In the genomic region with DNA sequence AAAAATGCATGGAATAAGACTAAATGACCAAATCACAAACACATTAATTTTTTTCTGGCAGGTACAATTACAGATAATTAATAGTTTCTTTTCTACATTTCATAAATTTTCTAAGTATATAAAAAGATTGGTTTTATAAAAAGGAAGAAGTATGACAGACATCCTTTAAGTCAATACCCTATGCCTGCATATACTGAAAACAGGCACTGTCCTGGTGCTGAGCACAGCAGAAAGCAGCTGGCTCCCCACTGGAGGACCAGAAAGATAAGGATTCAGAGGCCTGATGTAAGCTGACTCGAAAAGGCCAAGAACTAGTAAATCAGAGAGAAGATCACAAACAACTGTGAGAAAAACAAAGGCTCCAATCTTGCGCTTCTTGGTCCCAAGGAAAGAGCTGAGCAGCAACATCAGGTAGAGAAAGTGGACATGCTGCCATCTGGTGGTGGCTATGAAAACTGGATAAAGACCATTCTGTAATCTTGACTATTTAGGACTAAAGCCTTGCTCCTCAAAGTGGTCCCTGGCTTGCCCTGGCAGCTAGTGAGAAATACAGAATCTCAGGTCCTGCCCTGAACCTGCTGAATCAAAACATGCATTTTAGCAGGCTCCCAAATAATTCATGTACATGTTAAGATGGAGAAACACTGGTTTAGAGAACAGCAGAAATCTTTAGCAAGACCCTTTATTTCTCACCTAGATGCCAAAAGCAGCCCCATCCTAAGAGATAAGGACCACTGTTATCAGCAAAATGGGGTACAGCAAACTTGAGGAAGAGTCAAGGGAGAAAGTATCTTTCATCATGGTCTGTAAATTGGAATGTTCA, we compare ENCODE assay signal across 9 cellular contexts.
DNase-seq lines count a peak whose midpoint lies in the region; ATAC-seq, FAIRE-seq and TF ChIP-seq lines count a peak whose summit lies in the region.
"Had no signal": no experiment of that assay in that cellular context is flagged by ENCODE, and none has a peak within 500 bp of the region (broad histone marks: within the 10 kb centered on the region; RNA-seq: fewer than 3 reads in every experiment).

No MANE protein-coding gene starts in this region.

- H3K4me3 ChIP-seq in CD8-positive, alpha-beta memory T cell (ENCODE audit: low read length), result no peak overlapping the region
- H3K4me3 ChIP-seq in mucosa of descending colon, result no peak overlapping the region

- H3K27me3 Mint-ChIP-seq in CD8-positive, alpha-beta memory T cell, result no peaks in the 10 kb centered on the region
- H3K27me3 Mint-ChIP-seq in activated CD4-positive, alpha-beta memory T cell treated with anti-CD3 and anti-CD28 coated beads, Interleukin-2, amount 10 ng/mL, durations not matched to agents 7 days and 5 days, result peaks cover 3% of the 10 kb centered on the region
- H3K27me3 Mint-ChIP-seq in endothelial cell (ENCODE audit: unreplicated experiment), result no peaks in the 10 kb centered on the region
- H3K27me3 Mint-ChIP-seq in stimulated activated naive CD8-positive, alpha-beta T cell treated with anti-CD3 and anti-CD28 coated beads, Interleukin-15, amount 100 ng/mL, for 72 hours, result no peaks in the 10 kb centered on the region
- H3K27me3 Mint-ChIP-seq: activated naive CD4-positive, alpha-beta T cell treated with anti-CD3 and anti-CD28 coated beads, Interleukin-2, amount 50 U/mL, for 24 hours had no signal

- peak; percentile 94 for FAIRE-seq in GM19239 (lab: Jason Lieb, UNC)

- peaks cover 13% of the 10 kb centered on the region for H3K4me1 ChIP-seq in CD8-positive, alpha-beta memory T cell (ENCODE audit: insufficient read depth, low read length)
- no peaks in the 10 kb centered on the region for H3K4me1 ChIP-seq in mucosa of descending colon (ENCODE audit: low read depth)

- H3K27ac Mint-ChIP-seq in CD8-positive, alpha-beta memory T cell, result peak overlapping the region; percentile 60 to 95 (median 81)
- H3K27ac Mint-ChIP-seq in activated CD4-positive, alpha-beta memory T cell treated with anti-CD3 and anti-CD28 coated beads, Interleukin-2, amount 10 ng/mL, durations not matched to agents 7 days and 5 days, result no peak overlapping the region
- no peak overlapping the region for H3K27ac Mint-ChIP-seq in endothelial cell (ENCODE audit: unreplicated experiment)
- no peak overlapping the region for H3K27ac Mint-ChIP-seq in stimulated activated naive CD8-positive, alpha-beta T cell treated with anti-CD3 and anti-CD28 coated beads, Interleukin-15, amount 100 ng/mL, for 72 hours
- H3K27ac Mint-ChIP-seq: activated naive CD4-positive, alpha-beta T cell treated with anti-CD3 and anti-CD28 coated beads, Interleukin-2, amount 50 U/mL, for 24 hours had no signal

- H3K27ac ChIP-seq in CD8-positive, alpha-beta memory T cell (ENCODE audit: low read depth, low read length), result no peak overlapping the region

- H3K9me3 ChIP-seq in CD8-positive, alpha-beta memory T cell (ENCODE audit: low read length), result no peaks in the 10 kb centered on the region
- H3K9me3 ChIP-seq in mucosa of descending colon, result no peaks in the 10 kb centered on the region

- intact Hi-C loops in mucosa of descending colon (cut with DNase I, micrococcal nuclease), result loop anchor here (5.0 to 10.0 kb wide), 2 partner anchors 134 to 142 kb away; no protein-coding TSS in a partner anchor

- peaks cover 4 to 76% (median 20%) of the 10 kb centered on the region in 3 donors for H3K36me3 Mint-ChIP-seq in CD8-positive, alpha-beta memory T cell
- H3K36me3 Mint-ChIP-seq in activated CD4-positive, alpha-beta memory T cell treated with anti-CD3 and anti-CD28 coated beads, Interleukin-2, amount 10 ng/mL, durations not matched to agents 7 days and 5 days (ENCODE audit: low read depth), result peaks cover 36% of the 10 kb centered on the region
- H3K36me3 Mint-ChIP-seq in endothelial cell (ENCODE audit: low read depth, unreplicated experiment), result no peaks in the 10 kb centered on the region

- CTCF ChIA-PET in CD8-positive, alpha-beta memory T cell (lab: Charles Lee), result interaction anchor here (0.8 to 3.6 kb wide), 15 partner anchors 12 to 138 kb away, joined by 3 to 40 read pairs (median 3); no protein-coding TSS in a partner anchor
- CTCF ChIA-PET in activated CD4-positive, alpha-beta memory T cell treated with anti-CD3 and anti-CD28 coated beads, Interleukin-2, amount 10 ng/mL, durations not matched to agents 7 days and 5 days (lab: Charles Lee), result interaction anchor here (0.6 to 3.9 kb wide), 22 partner anchors 8 to 156 kb away, joined by 3 to 29 read pairs (median 4); no protein-coding TSS in a partner anchor

- ATAC-seq in HG03342 (IDR thresholded peaks at IDR 0.05; ENCODE audit: unreplicated experiment) (peak; percentile 92), mucosa of descending colon (peak; percentile 79)
- peak; percentile 83 for ATAC-seq in stimulated activated naive CD8-positive, alpha-beta T cell treated with anti-CD3 and anti-CD28 coated beads, Interleukin-15, amount 100 ng/mL, for 72 hours

- peaks cover 19% of the 10 kb centered on the region for H3K36me3 ChIP-seq in CD8-positive, alpha-beta memory T cell (ENCODE audit: insufficient read depth, low read length)
- no peaks in the 10 kb centered on the region for H3K36me3 ChIP-seq in mucosa of descending colon (ENCODE audit: low read depth)

- peaks cover 34 to 51% (median 49%) of the 10 kb centered on the region in 3 donors for H3K4me1 Mint-ChIP-seq in CD8-positive, alpha-beta memory T cell
- peaks cover 17% of the 10 kb centered on the region for H3K4me1 Mint-ChIP-seq in activated CD4-positive, alpha-beta memory T cell treated with anti-CD3 and anti-CD28 coated beads, Interleukin-2, amount 10 ng/mL, durations not matched to agents 7 days and 5 days
- peaks cover 3% of the 10 kb centered on the region for H3K4me1 Mint-ChIP-seq in endothelial cell (ENCODE audit: unreplicated experiment)
- H3K4me1 Mint-ChIP-seq in stimulated activated naive CD8-positive, alpha-beta T cell treated with anti-CD3 and anti-CD28 coated beads, Interleukin-15, amount 100 ng/mL, for 72 hours, result peaks cover 26% of the 10 kb centered on the region

- POLR2A ChIA-PET in CD8-positive, alpha-beta memory T cell (lab: Charles Lee), result no interaction called here
- POLR2A ChIA-PET in activated CD4-positive, alpha-beta memory T cell treated with anti-CD3 and anti-CD28 coated beads, Interleukin-2, amount 10 ng/mL, durations not matched to agents 7 days and 5 days (lab: Charles Lee), result no interaction called here

- no peaks in the 10 kb centered on the region for H3K9me3 Mint-ChIP-seq in CD8-positive, alpha-beta memory T cell
- H3K9me3 Mint-ChIP-seq in activated CD4-positive, alpha-beta memory T cell treated with anti-CD3 and anti-CD28 coated beads, Interleukin-2, amount 10 ng/mL, durations not matched to agents 7 days and 5 days, result no peaks in the 10 kb centered on the region
- H3K9me3 Mint-ChIP-seq in endothelial cell (ENCODE audit: unreplicated experiment), result no peaks in the 10 kb centered on the region
- H3K9me3 Mint-ChIP-seq in stimulated activated naive CD8-positive, alpha-beta T cell treated with anti-CD3 and anti-CD28 coated beads, Interleukin-15, amount 100 ng/mL, for 72 hours, result no peaks in the 10 kb centered on the region
- H3K9me3 Mint-ChIP-seq: activated naive CD4-positive, alpha-beta T cell treated with anti-CD3 and anti-CD28 coated beads, Interleukin-2, amount 50 U/mL, for 24 hours had no signal

- peak; percentile 18 to 54 (median 33) for DNase-seq in CD8-positive, alpha-beta memory T cell
- DNase-seq in GM19239 (ENCODE audit: insufficient read length, low spot score) (peak; percentile 30), NCI-H526 treated with DMSO at 0.1 percent for 48 hours (lab: John Stamatoyannopoulos, UW) (peak; percentile 38), endothelial cell (ENCODE audit: low spot score) (peak; percentile 53), mucosa of descending colon (peak in 1 of 3 donors; percentile 68)
- peak; percentile 42 for DNase-seq in activated CD4-positive, alpha-beta memory T cell treated with anti-CD3 and anti-CD28 coated beads, Interleukin-2, amount 10 ng/mL, durations not matched to agents 7 days and 5 days
- peak; percentile 40 to 43 for DNase-seq in stimulated activated naive CD8-positive, alpha-beta T cell treated with anti-CD3 and anti-CD28 coated beads, Interleukin-15, amount 100 ng/mL, for 72 hours

- TF ChIP-seq CTCF in endothelial cell (IDR thresholded peaks at IDR 0.05; ENCODE audit: unreplicated experiment) (peak; percentile 87), mucosa of descending colon (IDR thresholded peaks at IDR 0.05) (peak; percentile 36)

- H3K4me3 Mint-ChIP-seq in CD8-positive, alpha-beta memory T cell, result no peak overlapping the region
- H3K4me3 Mint-ChIP-seq in activated CD4-positive, alpha-beta memory T cell treated with anti-CD3 and anti-CD28 coated beads, Interleukin-2, amount 10 ng/mL, durations not matched to agents 7 days and 5 days, result no peak overlapping the region
- H3K4me3 Mint-ChIP-seq in endothelial cell (ENCODE audit: unreplicated experiment), result no peak overlapping the region
- no peak overlapping the region for H3K4me3 Mint-ChIP-seq in stimulated activated naive CD8-positive, alpha-beta T cell treated with anti-CD3 and anti-CD28 coated beads, Interleukin-15, amount 100 ng/mL, for 72 hours
- H3K4me3 Mint-ChIP-seq: activated naive CD4-positive, alpha-beta T cell treated with anti-CD3 and anti-CD28 coated beads, Interleukin-2, amount 50 U/mL, for 24 hours had no signal

- H3K27me3 ChIP-seq in CD8-positive, alpha-beta memory T cell (ENCODE audit: insufficient read depth, low read length, poor library complexity, severe bottlenecking), result no peaks in the 10 kb centered on the region

Comparison
In these comparisons a context has a peak if more than half of its experiments do, and no peak if none do; other contexts are left out.
1. H3K27ac Mint-ChIP-seq: peak in CD8-positive, alpha-beta memory T cell (8 of 8); none in activated CD4-positive, alpha-beta memory T cell treated with anti-CD3 and anti-CD28 coated beads, Interleukin-2, amount 10 ng/mL, durations not matched to agents 7 days and 5 days (single experiment), endothelial cell (single experiment) and stimulated activated naive CD8-positive, alpha-beta T cell treated with anti-CD3 and anti-CD28 coated beads, Interleukin-15, amount 100 ng/mL, for 72 hours (0 of 2).
2. Peak in every context shown above with its lines, with median percentiles within 50 percentile points of each other: ATAC-seq.